Comparison of ENCODE assay signal across 20 cellular contexts in the genomic region with DNA sequence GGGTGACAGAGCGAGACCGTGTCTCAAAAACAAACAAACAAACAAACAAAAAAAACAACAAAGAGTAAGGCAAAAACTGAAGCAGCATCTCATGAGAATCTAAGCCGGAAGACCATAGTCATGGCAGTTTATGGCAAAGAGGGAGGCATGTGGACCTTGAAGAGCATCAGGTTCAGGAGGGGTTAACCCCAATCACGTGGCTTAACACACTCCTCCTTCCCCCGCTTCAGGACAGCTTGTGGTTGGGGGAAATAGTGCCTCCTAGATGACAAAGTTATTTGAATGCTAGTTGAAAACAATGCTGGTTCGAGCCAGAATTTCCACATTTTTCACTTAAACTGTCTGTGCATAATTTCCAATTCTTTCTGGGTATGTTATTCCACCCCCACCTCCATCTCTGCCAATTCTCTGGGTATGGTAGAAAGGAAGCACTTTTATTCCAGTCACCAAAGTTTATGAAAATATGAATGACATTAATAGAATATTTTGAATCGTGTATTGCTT. TPM values are rescaled to one million over a fixed set of nuclear protein-coding genes. Genes with fewer than 3 reads are reported as not detected.
A peak's percentile ranks its signal among the peaks of the same experiment; 100 is the strongest.
DNase-seq lines count a peak whose midpoint lies in the region; ATAC-seq, FAIRE-seq and TF ChIP-seq lines count a peak whose summit lies in the region.
"Had no signal": no experiment of that assay in that cellular context is flagged by ENCODE, and none has a peak within 500 bp of the region (broad histone marks: within the 10 kb centered on the region; RNA-seq: fewer than 3 reads in every experiment).

No MANE protein-coding gene starts in this region.

- H3K4me1 Mint-ChIP-seq in astrocyte (ENCODE audit: low read depth, unreplicated experiment): peaks cover 32% of the 10 kb centered on the region
- peaks cover 59% of the 10 kb centered on the region for H3K4me1 Mint-ChIP-seq in osteocyte (ENCODE audit: unreplicated experiment)
- peaks cover 5% of the 10 kb centered on the region for H3K4me1 Mint-ChIP-seq in activated T-helper 17 cell treated with anti-CD3 and anti-CD28 coated beads, Interleukin-2, amount 50 U/mL, for 72 hours

- H3K4me3 ChIP-seq in astrocyte (ENCODE audit: insufficient read depth, low read depth, low read length): no peak overlapping the region
- H3K4me3 ChIP-seq: GM12878, PC-9, SJSA1 had no signal

- no peaks in the 10 kb centered on the region for H4K20me1 ChIP-seq in astrocyte (ENCODE audit: insufficient read depth, low read length)

- no peaks in the 10 kb centered on the region for H3K9me3 Mint-ChIP-seq in astrocyte (ENCODE audit: unreplicated experiment)
- no peaks in the 10 kb centered on the region for H3K9me3 Mint-ChIP-seq in osteocyte (ENCODE audit: unreplicated experiment)
- H3K9me3 Mint-ChIP-seq in activated T-helper 17 cell treated with anti-CD3 and anti-CD28 coated beads, Interleukin-2, amount 50 U/mL, for 72 hours: no peaks in the 10 kb centered on the region

- DNase-seq in GM12891 (ENCODE audit: insufficient read length, low spot score) (no peak), NAMALWA (ENCODE audit: low spot score) (peak; percentile 1), astrocyte (ENCODE audit: low read depth) (no peak), osteocyte (ENCODE audit: extremely low spot score, unreplicated experiment) (no peak)
- DNase-seq in stimulated activated CD4-positive, alpha-beta T cell treated with anti-CD3 and anti-CD28 coated beads, Interleukin-4, amount 100 ng/mL, for 4 hours: no peak
- DNase-seq: DMS 273 treated with DMSO at 0.1 percent for 48 hours, GDM1, NCI-H1436 treated with DMSO at 0.1 percent for 48 hours, NCI-H2029 treated with DMSO at 0.1 percent for 48 hours, NCI-H748 treated with DMSO at 0.1 percent for 48 hours, PC-9 had no signal

- TF ChIP-seq POLR2A in GM12891 (IDR thresholded peaks at IDR 0.05; ENCODE audit: low read depth, low read length): no peak

- no peaks in the 10 kb centered on the region for H3K27me3 ChIP-seq in astrocyte (ENCODE audit: insufficient read depth, low read length)
- H3K27me3 ChIP-seq: SJSA1 had no signal

- no peak overlapping the region for H3K9ac ChIP-seq in astrocyte (ENCODE audit: low read length)

- no peak for TF ChIP-seq CTCF in astrocyte (IDR thresholded peaks at IDR 0.05; ENCODE audit: insufficient read depth, low read depth, low read length)
- no peak for TF ChIP-seq CTCF in osteocyte (IDR thresholded peaks at IDR 0.05)

- no peak for ATAC-seq in activated T-helper 17 cell treated with anti-CD3 and anti-CD28 coated beads, Interleukin-2, amount 50 U/mL, for 72 hours (replicated peaks)
- no peak for ATAC-seq in GM21529 (IDR thresholded peaks at IDR 0.05; ENCODE audit: unreplicated experiment)
- ATAC-seq: GM12878 had no signal

- H3K27me3 Mint-ChIP-seq in astrocyte (ENCODE audit: low read depth, unreplicated experiment): no peaks in the 10 kb centered on the region
- no peaks in the 10 kb centered on the region for H3K27me3 Mint-ChIP-seq in osteocyte (ENCODE audit: unreplicated experiment)
- no peaks in the 10 kb centered on the region for H3K27me3 Mint-ChIP-seq in activated T-helper 17 cell treated with anti-CD3 and anti-CD28 coated beads, Interleukin-2, amount 50 U/mL, for 72 hours

- peak; percentile 28 for FAIRE-seq in GM12891 (lab: Jason Lieb, UNC)
- peak; percentile 87 for FAIRE-seq in astrocyte (lab: Jason Lieb, UNC)
- FAIRE-seq: GM12878, GM18507 had no signal

- H2AFZ ChIP-seq in astrocyte (ENCODE audit: low read depth, low read length): no peak overlapping the region
- H2AFZ ChIP-seq: PC-9 had no signal

- H3K27ac ChIP-seq in astrocyte (ENCODE audit: low read depth, low read length): no peak overlapping the region
- H3K27ac ChIP-seq: PC-9, SJSA1 had no signal

- peaks cover 24% of the 10 kb centered on the region for H3K4me1 ChIP-seq in astrocyte (ENCODE audit: insufficient read depth, low read length)

- H3K4me3 Mint-ChIP-seq in astrocyte (ENCODE audit: unreplicated experiment) (no peak overlapping the region), osteocyte (ENCODE audit: unreplicated experiment) (no peak overlapping the region)
- no peak overlapping the region for H3K4me3 Mint-ChIP-seq in activated T-helper 17 cell treated with anti-CD3 and anti-CD28 coated beads, Interleukin-2, amount 50 U/mL, for 72 hours
- H3K4me3 Mint-ChIP-seq: CD14-positive monocyte had no signal

- H3K36me3 Mint-ChIP-seq in astrocyte (ENCODE audit: low read depth, unreplicated experiment) (no peaks in the 10 kb centered on the region), osteocyte (ENCODE audit: unreplicated experiment) (no peaks in the 10 kb centered on the region)
- H3K36me3 Mint-ChIP-seq in activated T-helper 17 cell treated with anti-CD3 and anti-CD28 coated beads, Interleukin-2, amount 50 U/mL, for 72 hours (ENCODE audit: low read depth): no peaks in the 10 kb centered on the region
- H3K36me3 Mint-ChIP-seq: CD14-positive monocyte had no signal

- H3K27ac Mint-ChIP-seq in astrocyte (ENCODE audit: unreplicated experiment) (no peak overlapping the region), osteocyte (ENCODE audit: unreplicated experiment) (peak overlapping the region; percentile 85)
- no peak overlapping the region for H3K27ac Mint-ChIP-seq in activated T-helper 17 cell treated with anti-CD3 and anti-CD28 coated beads, Interleukin-2, amount 50 U/mL, for 72 hours
- H3K27ac Mint-ChIP-seq: CD14-positive monocyte had no signal

- H3K4me2 ChIP-seq in astrocyte (ENCODE audit: low read length): no peak overlapping the region
- H3K4me2 ChIP-seq: PC-9 had no signal

- no peaks in the 10 kb centered on the region for H3K36me3 ChIP-seq in astrocyte (ENCODE audit: insufficient read depth, low read length)
- H3K36me3 ChIP-seq: SJSA1 had no signal

- no peaks in the 10 kb centered on the region for H3K79me2 ChIP-seq in astrocyte (ENCODE audit: insufficient read depth, low read length)

- no peaks in the 10 kb centered on the region for H3K9me3 ChIP-seq in astrocyte (ENCODE audit: insufficient read depth, low read depth, low read length)
- H3K9me3 ChIP-seq: SJSA1 had no signal

TF ChIP-seq in GM12891, 5 proteins besides CTCF, POLR2A, EP300 and RAD21:
- TF ChIP-seq TAF1 (IDR thresholded peaks at IDR 0.05; ENCODE audit: low read depth, low read length): no peak
- no peak for TF ChIP-seq PAX5 (IDR thresholded peaks at IDR 0.05; ENCODE audit: insufficient read depth, low read length, severe bottlenecking)
- TF ChIP-seq POU2F2 (IDR thresholded peaks at IDR 0.05; ENCODE audit: low read depth, low read length): no peak
- no peak for TF ChIP-seq POLR2AphosphoS5 (IDR thresholded peaks at IDR 0.05; ENCODE audit: low read depth, low read length)
- no peak for TF ChIP-seq SPI1 (IDR thresholded peaks at IDR 0.05; ENCODE audit: low read depth, low read length)
TF ChIP-seq in GM12891: peak in this region for 0.

RNA-seq across cellular contexts. Expression of a gene that starts 11.7 kb away (rescaled TPM):
- 8.0 TPM for polyA plus RNA-seq in GM12891 (2012; ENCODE audit: low read depth, missing spikeins)
- total RNA-seq in astrocyte: 15.0 and 19.4 TPM in 2 replicates
- total RNA-seq in osteocyte: 84.7 and 87.4 TPM in 2 replicates
- 10 to 100 TPM; 13.6 to 18.3 TPM for total RNA-seq in activated T-helper 17 cell treated with anti-CD3 and anti-CD28 coated beads, Interleukin-2, amount 50 U/mL, for 72 hours

RNA-seq across cellular contexts. Expression of a gene that starts 37.9 kb away (rescaled TPM):
- polyA plus RNA-seq in GM12891 (2012; ENCODE audit: low read depth, missing spikeins): not detected
- total RNA-seq in astrocyte: 0.14 and 0.19 TPM in 2 replicates
- 0.13 and 0.16 TPM in 2 replicates for total RNA-seq in osteocyte
- total RNA-seq in activated T-helper 17 cell treated with anti-CD3 and anti-CD28 coated beads, Interleukin-2, amount 50 U/mL, for 72 hours: not detected
- total RNA-seq: A673, GM12878, H4, NCI-H460, PC-9, SJSA1 had no signal
- polyA plus RNA-seq: CD14-positive monocyte, GM12878 had no signal
